Comparison of ENCODE assay signal across 11 cellular contexts in genomic region chrX:46967547-46967946, GRCh38. TPM values are rescaled to one million over a fixed set of nuclear protein-coding genes. Genes with fewer than 3 reads are reported as not detected.
DNase-seq lines count a peak whose midpoint lies in the region; ATAC-seq and TF ChIP-seq lines count a peak whose summit lies in the region.
"Had no signal": no experiment of that assay in that cellular context is flagged by ENCODE, and none has a peak within 500 bp of the region (broad histone marks: within the 10 kb centered on the region; RNA-seq: fewer than 3 reads in every experiment).

No MANE protein-coding gene starts in this region.

- peaks cover 19% of the 10 kb centered on the region for H3K4me1 Mint-ChIP-seq in activated T-cell treated with anti-CD3 and anti-CD28 coated beads, Interleukin-2, amount 50 U/mL, for 72 hours (ENCODE audit: low read depth)

- peak overlapping the region; percentile 27 to 83 for H3K4me3 Mint-ChIP-seq in activated T-cell treated with anti-CD3 and anti-CD28 coated beads, Interleukin-2, amount 50 U/mL, for 72 hours

- no peaks in the 10 kb centered on the region for H3K9me3 Mint-ChIP-seq in activated T-cell treated with anti-CD3 and anti-CD28 coated beads, Interleukin-2, amount 50 U/mL, for 72 hours

- intact Hi-C loops in heart left ventricle (cut with DNase I): no loop called here

- no peak overlapping the region for H3K27ac ChIP-seq in heart left ventricle
- H3K27ac ChIP-seq: lower lobe of right lung, right atrium auricular region had no signal

- H3K27me3 Mint-ChIP-seq in activated T-cell treated with anti-CD3 and anti-CD28 coated beads, Interleukin-2, amount 50 U/mL, for 72 hours (ENCODE audit: low read depth): peaks cover 67% of the 10 kb centered on the region

- peaks cover 0 to 22% (median 0%) of the 10 kb centered on the region in 9 donors for H3K27me3 ChIP-seq in heart left ventricle
- H3K27me3 ChIP-seq: right atrium auricular region had no signal

- no peaks in the 10 kb centered on the region for H3K36me3 Mint-ChIP-seq in activated T-cell treated with anti-CD3 and anti-CD28 coated beads, Interleukin-2, amount 50 U/mL, for 72 hours (ENCODE audit: insufficient read depth in 2 of 2)

- WGBS in heart left ventricle, 4 donors: 69 to 89% (median 79%) methylated on average over 4 of the region's 4 CpGs

- DNase-seq in GM12865 (ENCODE audit: low read depth) (peak; percentile 82), NOMO-1 treated with dmso at 0.1 percent for 144 hours (lab: John Stamatoyannopoulos, UW; ENCODE audit: unreplicated experiment) (no peak), heart left ventricle (no peak)
- peak; percentile 40 to 46 for DNase-seq in activated T-cell treated with anti-CD3 and anti-CD28 coated beads, Interleukin-2, amount 50 U/mL, for 72 hours
- DNase-seq: caudate nucleus, lower lobe of right lung had no signal

- no peak for TF ChIP-seq POLR2A in heart left ventricle (IDR thresholded peaks at IDR 0.05)

- no peaks in the 10 kb centered on the region for H3K36me3 ChIP-seq in heart left ventricle
- H3K36me3 ChIP-seq: lower lobe of right lung, right atrium auricular region had no signal

- no peaks in the 10 kb centered on the region for H3K9me3 ChIP-seq in heart left ventricle
- H3K9me3 ChIP-seq: lower lobe of right lung, right atrium auricular region had no signal

- peaks cover 0 to 5% (median 0%) of the 10 kb centered on the region in 12 donors for H3K4me1 ChIP-seq in heart left ventricle
- H3K4me1 ChIP-seq: lower lobe of right lung, right atrium auricular region had no signal

- TF ChIP-seq CTCF in GM12865 (IDR thresholded peaks at IDR 0.05; ENCODE audit: insufficient read depth, low read depth, low read length, missing control alignments): no peak
- TF ChIP-seq CTCF in heart left ventricle (IDR thresholded peaks at IDR 0.05): no peak

- H3K27ac Mint-ChIP-seq in activated T-cell treated with anti-CD3 and anti-CD28 coated beads, Interleukin-2, amount 50 U/mL, for 72 hours: peak overlapping the region; percentile 63

- ATAC-seq in GM18870 (IDR thresholded peaks at IDR 0.05; ENCODE audit: unreplicated experiment) (peak; percentile 77), HG02938 (IDR thresholded peaks at IDR 0.05; ENCODE audit: unreplicated experiment) (peak; percentile 52), GM21381 (IDR thresholded peaks at IDR 0.05; ENCODE audit: unreplicated experiment) (no peak), HG03521 (IDR thresholded peaks at IDR 0.05; ENCODE audit: unreplicated experiment) (no peak), heart left ventricle (no peak)
- peak; percentile 82 to 90 for ATAC-seq in activated T-cell treated with anti-CD3 and anti-CD28 coated beads, Interleukin-2, amount 50 U/mL, for 72 hours (replicated peaks in 1 of 2)
- ATAC-seq: lower lobe of right lung had no signal

- H3K4me3 ChIP-seq in GM12865 (ENCODE audit: low read depth, low read length) (no peak overlapping the region), heart left ventricle (no peak overlapping the region)
- H3K4me3 ChIP-seq: lower lobe of right lung, right atrium auricular region had no signal

RNA-seq across cellular contexts. Expression of gene JADE3, which starts 55.3 kb away (rescaled TPM):
- total RNA-seq in activated T-cell treated with anti-CD3 and anti-CD28 coated beads, Interleukin-2, amount 50 U/mL, for 72 hours: 1 to 10 TPM; 2.4 to 3.8 TPM
- total RNA-seq in heart left ventricle: 10 to 100 TPM in 1 of 9 donors, 1 to 10 TPM in 8; 4.6 to 11.2 (median 6.1) TPM
- 1 to 10 TPM; 1.4 to 3.1 TPM for polyA plus RNA-seq in heart left ventricle

Comparison
In these comparisons a context has a peak if more than half of its experiments do, and no peak if none do; other contexts are left out.
1. DNase-seq: peak in GM12865 (single experiment) and activated T-cell treated with anti-CD3 and anti-CD28 coated beads, Interleukin-2, amount 50 U/mL, for 72 hours (2 of 2); none in NOMO-1 treated with dmso at 0.1 percent for 144 hours (single experiment) and heart left ventricle (0 of 5).
2. ATAC-seq: peak in GM18870 (single experiment), HG02938 (single experiment) and activated T-cell treated with anti-CD3 and anti-CD28 coated beads, Interleukin-2, amount 50 U/mL, for 72 hours (2 of 2); none in GM21381 (single experiment), HG03521 (single experiment) and heart left ventricle (0 of 4).